In the genomic region with DNA sequence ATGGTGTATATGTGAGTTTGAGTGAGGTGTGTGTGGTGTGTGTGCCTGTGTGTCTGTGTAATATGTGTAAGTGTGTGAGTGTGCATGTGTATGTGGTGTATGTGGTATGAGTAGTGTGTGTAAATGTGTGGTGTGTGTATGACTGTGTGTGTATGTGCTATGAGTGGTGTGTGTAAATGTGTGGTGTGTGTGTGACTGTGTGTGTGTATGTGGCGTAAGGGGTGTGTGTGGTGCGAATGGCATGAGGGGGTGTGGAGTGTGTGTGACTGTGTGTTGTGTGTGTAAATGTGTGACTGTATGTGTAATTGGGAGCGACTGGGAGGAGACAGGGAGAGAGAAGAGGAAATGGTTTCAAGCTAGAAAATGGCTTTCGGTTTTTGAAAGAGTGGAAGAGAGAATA, we compare ENCODE assay signal across 1 cellular context.
TF ChIP-seq lines count a peak whose summit lies in the region.

No MANE protein-coding gene starts in this region.

TF ChIP-seq in K562, 482 proteins besides CTCF, POLR2A, EP300 and RAD21 (continued from another document and continues in another):
- TF ChIP-seq ETS2 (tag; IDR thresholded peaks at IDR 0.05; ENCODE audit: borderline replicate concordance, poor library complexity, severe bottlenecking) (no peak), ZNF12 (CRISPR knock-in tag; IDR thresholded peaks at IDR 0.05) (no peak), RNF2 (IDR thresholded peaks at IDR 0.05) (no peak), ZKSCAN1 (IDR thresholded peaks at IDR 0.05; ENCODE audit: low read depth, low read length) (no peak), KLF6 (CRISPR knock-in tag; IDR thresholded peaks at IDR 0.05; ENCODE audit: borderline replicate concordance) (no peak), TCF3 (CRISPR knock-in tag; IDR thresholded peaks at IDR 0.05) (no peak), WHSC1 (IDR thresholded peaks at IDR 0.05; ENCODE audit: low read length) (no peak), ATF7 (IDR thresholded peaks at IDR 0.05) (no peak), ELF4 (CRISPR knock-in tag; IDR thresholded peaks at IDR 0.05) (peak; percentile 95), SOX6 (IDR thresholded peaks at IDR 0.05) (no peak), BDP1 (IDR thresholded peaks at IDR 0.05; ENCODE audit: insufficient read depth, insufficient read length) (no peak), ZNF668 (CRISPR knock-in tag; IDR thresholded peaks at IDR 0.05) (no peak), HNRNPH1 (optimal IDR thresholded peaks at IDR 0.05; ENCODE audit: low read depth, low read length) (no peak), ZNF584 (CRISPR knock-in tag; IDR thresholded peaks at IDR 0.05; ENCODE audit: low read depth) (no peak), ZNF764 (CRISPR knock-in tag; IDR thresholded peaks at IDR 0.05; ENCODE audit: low read depth) (no peak), ZNF347 (CRISPR knock-in tag; IDR thresholded peaks at IDR 0.05; ENCODE audit: low read depth) (no peak), BRCA1 (IDR thresholded peaks at IDR 0.05) (no peak), BRCA1 (CRISPR knock-in tag; IDR thresholded peaks at IDR 0.05) (no peak), SETDB1 (IDR thresholded peaks at IDR 0.05; ENCODE audit: low read length) (no peak), ZFPM2 (CRISPR knock-in tag; IDR thresholded peaks at IDR 0.05) (no peak), PYGO2 (tag; IDR thresholded peaks at IDR 0.05) (no peak)
- TF ChIP-seq, protein P1, sequence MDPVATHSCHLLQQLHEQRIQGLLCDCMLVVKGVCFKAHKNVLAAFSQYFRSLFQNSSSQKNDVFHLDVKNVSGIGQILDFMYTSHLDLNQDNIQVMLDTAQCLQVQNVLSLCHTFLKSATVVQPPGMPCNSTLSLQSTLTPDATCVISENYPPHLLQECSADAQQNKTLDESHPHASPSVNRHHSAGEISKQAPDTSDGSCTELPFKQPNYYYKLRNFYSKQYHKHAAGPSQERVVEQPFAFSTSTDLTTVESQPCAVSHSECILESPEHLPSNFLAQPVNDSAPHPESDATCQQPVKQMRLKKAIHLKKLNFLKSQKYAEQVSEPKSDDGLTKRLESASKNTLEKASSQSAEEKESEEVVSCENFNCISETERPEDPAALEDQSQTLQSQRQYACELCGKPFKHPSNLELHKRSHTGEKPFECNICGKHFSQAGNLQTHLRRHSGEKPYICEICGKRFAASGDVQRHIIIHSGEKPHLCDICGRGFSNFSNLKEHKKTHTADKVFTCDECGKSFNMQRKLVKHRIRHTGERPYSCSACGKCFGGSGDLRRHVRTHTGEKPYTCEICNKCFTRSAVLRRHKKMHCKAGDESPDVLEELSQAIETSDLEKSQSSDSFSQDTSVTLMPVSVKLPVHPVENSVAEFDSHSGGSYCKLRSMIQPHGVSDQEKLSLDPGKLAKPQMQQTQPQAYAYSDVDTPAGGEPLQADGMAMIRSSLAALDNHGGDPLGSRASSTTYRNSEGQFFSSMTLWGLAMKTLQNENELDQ (CRISPR knock-in tag; IDR thresholded peaks at IDR 0.05; ENCODE audit: borderline replicate concordance), result no peak
- TF ChIP-seq, protein P2, sequence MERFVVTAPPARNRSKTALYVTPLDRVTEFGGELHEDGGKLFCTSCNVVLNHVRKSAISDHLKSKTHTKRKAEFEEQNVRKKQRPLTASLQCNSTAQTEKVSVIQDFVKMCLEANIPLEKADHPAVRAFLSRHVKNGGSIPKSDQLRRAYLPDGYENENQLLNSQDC (CRISPR knock-in tag; IDR thresholded peaks at IDR 0.05), result no peak
- TF ChIP-seq, protein P3, sequence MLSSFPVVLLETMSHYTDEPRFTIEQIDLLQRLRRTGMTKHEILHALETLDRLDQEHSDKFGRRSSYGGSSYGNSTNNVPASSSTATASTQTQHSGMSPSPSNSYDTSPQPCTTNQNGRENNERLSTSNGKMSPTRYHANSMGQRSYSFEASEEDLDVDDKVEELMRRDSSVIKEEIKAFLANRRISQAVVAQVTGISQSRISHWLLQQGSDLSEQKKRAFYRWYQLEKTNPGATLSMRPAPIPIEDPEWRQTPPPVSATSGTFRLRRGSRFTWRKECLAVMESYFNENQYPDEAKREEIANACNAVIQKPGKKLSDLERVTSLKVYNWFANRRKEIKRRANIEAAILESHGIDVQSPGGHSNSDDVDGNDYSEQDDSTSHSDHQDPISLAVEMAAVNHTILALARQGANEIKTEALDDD (IDR thresholded peaks at IDR 0.05), result no peak
- TF ChIP-seq, protein P4, sequence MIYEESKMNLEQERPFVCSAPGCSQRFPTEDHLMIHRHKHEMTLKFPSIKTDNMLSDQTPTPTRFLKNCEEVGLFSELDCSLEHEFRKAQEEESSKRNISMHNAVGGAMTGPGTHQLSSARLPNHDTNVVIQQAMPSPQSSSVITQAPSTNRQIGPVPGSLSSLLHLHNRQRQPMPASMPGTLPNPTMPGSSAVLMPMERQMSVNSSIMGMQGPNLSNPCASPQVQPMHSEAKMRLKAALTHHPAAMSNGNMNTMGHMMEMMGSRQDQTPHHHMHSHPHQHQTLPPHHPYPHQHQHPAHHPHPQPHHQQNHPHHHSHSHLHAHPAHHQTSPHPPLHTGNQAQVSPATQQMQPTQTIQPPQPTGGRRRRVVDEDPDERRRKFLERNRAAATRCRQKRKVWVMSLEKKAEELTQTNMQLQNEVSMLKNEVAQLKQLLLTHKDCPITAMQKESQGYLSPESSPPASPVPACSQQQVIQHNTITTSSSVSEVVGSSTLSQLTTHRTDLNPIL (CRISPR knock-in tag; IDR thresholded peaks at IDR 0.05), result no peak
- TF ChIP-seq, protein P5, sequence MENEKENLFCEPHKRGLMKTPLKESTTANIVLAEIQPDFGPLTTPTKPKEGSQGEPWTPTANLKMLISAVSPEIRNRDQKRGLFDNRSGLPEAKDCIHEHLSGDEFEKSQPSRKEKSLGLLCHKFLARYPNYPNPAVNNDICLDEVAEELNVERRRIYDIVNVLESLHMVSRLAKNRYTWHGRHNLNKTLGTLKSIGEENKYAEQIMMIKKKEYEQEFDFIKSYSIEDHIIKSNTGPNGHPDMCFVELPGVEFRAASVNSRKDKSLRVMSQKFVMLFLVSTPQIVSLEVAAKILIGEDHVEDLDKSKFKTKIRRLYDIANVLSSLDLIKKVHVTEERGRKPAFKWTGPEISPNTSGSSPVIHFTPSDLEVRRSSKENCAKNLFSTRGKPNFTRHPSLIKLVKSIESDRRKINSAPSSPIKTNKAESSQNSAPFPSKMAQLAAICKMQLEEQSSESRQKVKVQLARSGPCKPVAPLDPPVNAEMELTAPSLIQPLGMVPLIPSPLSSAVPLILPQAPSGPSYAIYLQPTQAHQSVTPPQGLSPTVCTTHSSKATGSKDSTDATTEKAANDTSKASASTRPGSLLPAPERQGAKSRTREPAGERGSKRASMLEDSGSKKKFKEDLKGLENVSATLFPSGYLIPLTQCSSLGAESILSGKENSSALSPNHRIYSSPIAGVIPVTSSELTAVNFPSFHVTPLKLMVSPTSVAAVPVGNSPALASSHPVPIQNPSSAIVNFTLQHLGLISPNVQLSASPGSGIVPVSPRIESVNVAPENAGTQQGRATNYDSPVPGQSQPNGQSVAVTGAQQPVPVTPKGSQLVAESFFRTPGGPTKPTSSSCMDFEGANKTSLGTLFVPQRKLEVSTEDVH (IDR thresholded peaks at IDR 0.05; ENCODE audit: low read depth, partially characterized antibody), result no peak
- TF ChIP-seq, protein P6, sequence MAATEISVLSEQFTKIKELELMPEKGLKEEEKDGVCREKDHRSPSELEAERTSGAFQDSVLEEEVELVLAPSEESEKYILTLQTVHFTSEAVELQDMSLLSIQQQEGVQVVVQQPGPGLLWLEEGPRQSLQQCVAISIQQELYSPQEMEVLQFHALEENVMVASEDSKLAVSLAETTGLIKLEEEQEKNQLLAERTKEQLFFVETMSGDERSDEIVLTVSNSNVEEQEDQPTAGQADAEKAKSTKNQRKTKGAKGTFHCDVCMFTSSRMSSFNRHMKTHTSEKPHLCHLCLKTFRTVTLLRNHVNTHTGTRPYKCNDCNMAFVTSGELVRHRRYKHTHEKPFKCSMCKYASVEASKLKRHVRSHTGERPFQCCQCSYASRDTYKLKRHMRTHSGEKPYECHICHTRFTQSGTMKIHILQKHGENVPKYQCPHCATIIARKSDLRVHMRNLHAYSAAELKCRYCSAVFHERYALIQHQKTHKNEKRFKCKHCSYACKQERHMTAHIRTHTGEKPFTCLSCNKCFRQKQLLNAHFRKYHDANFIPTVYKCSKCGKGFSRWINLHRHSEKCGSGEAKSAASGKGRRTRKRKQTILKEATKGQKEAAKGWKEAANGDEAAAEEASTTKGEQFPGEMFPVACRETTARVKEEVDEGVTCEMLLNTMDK (IDR thresholded peaks at IDR 0.05; ENCODE audit: borderline replicate concordance, insufficient read depth, low read depth, low read length, poor library complexity, severe bottlenecking), result no peak
- TF ChIP-seq, protein P7, sequence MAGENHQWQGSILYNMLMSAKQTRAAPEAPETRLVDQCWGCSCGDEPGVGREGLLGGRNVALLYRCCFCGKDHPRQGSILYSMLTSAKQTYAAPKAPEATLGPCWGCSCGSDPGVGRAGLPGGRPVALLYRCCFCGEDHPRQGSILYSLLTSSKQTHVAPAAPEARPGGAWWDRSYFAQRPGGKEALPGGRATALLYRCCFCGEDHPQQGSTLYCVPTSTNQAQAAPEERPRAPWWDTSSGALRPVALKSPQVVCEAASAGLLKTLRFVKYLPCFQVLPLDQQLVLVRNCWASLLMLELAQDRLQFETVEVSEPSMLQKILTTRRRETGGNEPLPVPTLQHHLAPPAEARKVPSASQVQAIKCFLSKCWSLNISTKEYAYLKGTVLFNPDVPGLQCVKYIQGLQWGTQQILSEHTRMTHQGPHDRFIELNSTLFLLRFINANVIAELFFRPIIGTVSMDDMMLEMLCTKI (IDR thresholded peaks at IDR 0.05; ENCODE audit: partially characterized antibody), result no peak
- TF ChIP-seq, protein P8, sequence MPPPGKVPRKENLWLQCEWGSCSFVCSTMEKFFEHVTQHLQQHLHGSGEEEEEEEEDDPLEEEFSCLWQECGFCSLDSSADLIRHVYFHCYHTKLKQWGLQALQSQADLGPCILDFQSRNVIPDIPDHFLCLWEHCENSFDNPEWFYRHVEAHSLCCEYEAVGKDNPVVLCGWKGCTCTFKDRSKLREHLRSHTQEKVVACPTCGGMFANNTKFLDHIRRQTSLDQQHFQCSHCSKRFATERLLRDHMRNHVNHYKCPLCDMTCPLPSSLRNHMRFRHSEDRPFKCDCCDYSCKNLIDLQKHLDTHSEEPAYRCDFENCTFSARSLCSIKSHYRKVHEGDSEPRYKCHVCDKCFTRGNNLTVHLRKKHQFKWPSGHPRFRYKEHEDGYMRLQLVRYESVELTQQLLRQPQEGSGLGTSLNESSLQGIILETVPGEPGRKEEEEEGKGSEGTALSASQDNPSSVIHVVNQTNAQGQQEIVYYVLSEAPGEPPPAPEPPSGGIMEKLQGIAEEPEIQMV (tag; conservative IDR thresholded peaks at IDR 0.05; ENCODE audit: low read depth), result no peak
- TF ChIP-seq, protein P9, sequence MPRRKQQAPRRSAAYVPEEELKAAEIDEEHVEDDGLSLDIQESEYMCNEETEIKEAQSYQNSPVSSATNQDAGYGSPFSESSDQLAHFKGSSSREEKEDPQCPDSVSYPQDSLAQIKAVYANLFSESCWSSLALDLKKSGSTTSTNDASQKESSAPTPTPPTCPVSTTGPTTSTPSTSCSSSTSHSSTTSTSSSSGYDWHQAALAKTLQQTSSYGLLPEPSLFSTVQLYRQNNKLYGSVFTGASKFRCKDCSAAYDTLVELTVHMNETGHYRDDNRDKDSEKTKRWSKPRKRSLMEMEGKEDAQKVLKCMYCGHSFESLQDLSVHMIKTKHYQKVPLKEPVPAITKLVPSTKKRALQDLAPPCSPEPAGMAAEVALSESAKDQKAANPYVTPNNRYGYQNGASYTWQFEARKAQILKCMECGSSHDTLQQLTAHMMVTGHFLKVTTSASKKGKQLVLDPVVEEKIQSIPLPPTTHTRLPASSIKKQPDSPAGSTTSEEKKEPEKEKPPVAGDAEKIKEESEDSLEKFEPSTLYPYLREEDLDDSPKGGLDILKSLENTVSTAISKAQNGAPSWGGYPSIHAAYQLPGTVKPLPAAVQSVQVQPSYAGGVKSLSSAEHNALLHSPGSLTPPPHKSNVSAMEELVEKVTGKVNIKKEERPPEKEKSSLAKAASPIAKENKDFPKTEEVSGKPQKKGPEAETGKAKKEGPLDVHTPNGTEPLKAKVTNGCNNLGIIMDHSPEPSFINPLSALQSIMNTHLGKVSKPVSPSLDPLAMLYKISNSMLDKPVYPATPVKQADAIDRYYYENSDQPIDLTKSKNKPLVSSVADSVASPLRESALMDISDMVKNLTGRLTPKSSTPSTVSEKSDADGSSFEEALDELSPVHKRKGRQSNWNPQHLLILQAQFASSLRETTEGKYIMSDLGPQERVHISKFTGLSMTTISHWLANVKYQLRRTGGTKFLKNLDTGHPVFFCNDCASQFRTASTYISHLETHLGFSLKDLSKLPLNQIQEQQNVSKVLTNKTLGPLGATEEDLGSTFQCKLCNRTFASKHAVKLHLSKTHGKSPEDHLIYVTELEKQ (CRISPR knock-in tag; IDR thresholded peaks at IDR 0.05), result no peak
- TF ChIP-seq, protein P10, sequence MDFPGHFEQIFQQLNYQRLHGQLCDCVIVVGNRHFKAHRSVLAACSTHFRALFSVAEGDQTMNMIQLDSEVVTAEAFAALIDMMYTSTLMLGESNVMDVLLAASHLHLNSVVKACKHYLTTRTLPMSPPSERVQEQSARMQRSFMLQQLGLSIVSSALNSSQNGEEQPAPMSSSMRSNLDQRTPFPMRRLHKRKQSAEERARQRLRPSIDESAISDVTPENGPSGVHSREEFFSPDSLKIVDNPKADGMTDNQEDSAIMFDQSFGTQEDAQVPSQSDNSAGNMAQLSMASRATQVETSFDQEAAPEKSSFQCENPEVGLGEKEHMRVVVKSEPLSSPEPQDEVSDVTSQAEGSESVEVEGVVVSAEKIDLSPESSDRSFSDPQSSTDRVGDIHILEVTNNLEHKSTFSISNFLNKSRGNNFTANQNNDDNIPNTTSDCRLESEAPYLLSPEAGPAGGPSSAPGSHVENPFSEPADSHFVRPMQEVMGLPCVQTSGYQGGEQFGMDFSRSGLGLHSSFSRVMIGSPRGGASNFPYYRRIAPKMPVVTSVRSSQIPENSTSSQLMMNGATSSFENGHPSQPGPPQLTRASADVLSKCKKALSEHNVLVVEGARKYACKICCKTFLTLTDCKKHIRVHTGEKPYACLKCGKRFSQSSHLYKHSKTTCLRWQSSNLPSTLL (IDR thresholded peaks at IDR 0.05), result peak; percentile 75; the same call in 1 of the 2 replicates
- TF ChIP-seq, protein P11, sequence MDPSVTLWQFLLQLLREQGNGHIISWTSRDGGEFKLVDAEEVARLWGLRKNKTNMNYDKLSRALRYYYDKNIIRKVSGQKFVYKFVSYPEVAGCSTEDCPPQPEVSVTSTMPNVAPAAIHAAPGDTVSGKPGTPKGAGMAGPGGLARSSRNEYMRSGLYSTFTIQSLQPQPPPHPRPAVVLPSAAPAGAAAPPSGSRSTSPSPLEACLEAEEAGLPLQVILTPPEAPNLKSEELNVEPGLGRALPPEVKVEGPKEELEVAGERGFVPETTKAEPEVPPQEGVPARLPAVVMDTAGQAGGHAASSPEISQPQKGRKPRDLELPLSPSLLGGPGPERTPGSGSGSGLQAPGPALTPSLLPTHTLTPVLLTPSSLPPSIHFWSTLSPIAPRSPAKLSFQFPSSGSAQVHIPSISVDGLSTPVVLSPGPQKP (CRISPR knock-in tag; IDR thresholded peaks at IDR 0.05), result no peak
- TF ChIP-seq, protein P12, sequence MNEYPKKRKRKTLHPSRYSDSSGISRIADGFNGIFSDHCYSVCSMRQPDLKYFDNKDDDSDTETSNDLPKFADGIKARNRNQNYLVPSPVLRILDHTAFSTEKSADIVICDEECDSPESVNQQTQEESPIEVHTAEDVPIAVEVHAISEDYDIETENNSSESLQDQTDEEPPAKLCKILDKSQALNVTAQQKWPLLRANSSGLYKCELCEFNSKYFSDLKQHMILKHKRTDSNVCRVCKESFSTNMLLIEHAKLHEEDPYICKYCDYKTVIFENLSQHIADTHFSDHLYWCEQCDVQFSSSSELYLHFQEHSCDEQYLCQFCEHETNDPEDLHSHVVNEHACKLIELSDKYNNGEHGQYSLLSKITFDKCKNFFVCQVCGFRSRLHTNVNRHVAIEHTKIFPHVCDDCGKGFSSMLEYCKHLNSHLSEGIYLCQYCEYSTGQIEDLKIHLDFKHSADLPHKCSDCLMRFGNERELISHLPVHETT (CRISPR knock-in tag; conservative IDR thresholded peaks at IDR 0.05 in 1 of 2, IDR thresholded peaks at IDR 0.05 in 1 of 2), result no peak
